In the genomic region with DNA sequence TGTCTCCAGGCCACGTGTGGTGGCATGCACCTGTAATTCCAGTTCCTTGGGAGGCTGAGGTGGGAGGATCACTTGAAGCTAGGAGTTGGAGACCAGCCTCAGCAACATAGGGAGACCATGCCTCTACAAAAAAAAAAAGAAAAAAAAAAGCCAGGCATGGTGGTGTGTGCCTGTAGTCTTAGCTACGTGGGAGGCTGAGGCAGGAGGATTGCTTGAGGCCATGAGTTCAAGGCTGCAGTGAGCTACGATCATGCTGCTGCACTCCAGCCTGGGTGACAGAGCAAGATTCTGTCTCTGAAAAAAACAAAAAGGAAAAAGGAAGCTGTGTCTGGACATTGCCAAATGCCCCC, we compare ENCODE assay signal across 23 cellular contexts.
"Had no signal": no experiment of that assay in that cellular context is flagged by ENCODE, and none has a peak within 500 bp of the region (broad histone marks: within the 10 kb centered on the region; RNA-seq: fewer than 3 reads in every experiment).

No MANE protein-coding gene starts in this region.

- H3K27me3 ChIP-seq: brain microvascular endothelial cell, thyroid gland had no signal

- H3K27ac ChIP-seq: brain microvascular endothelial cell, parathyroid adenoma, thyroid gland had no signal

- FAIRE-seq: frontal cortex, islet of Langerhans, urothelium cell line had no signal

- H3K4me3 Mint-ChIP-seq: activated CD8-positive, alpha-beta T cell treated with anti-CD3 and anti-CD28 coated beads, Interleukin-2, amount 10 ng/mL, durations not matched to agents 7 days and 5 days; activated naive CD4-positive, alpha-beta T cell treated with anti-CD3 and anti-CD28 coated beads, Interleukin-2, amount 50 U/mL, for 24 hours; memory B cell; stimulated activated naive CD8-positive, alpha-beta T cell treated with anti-CD3 and anti-CD28 coated beads, Interleukin-15, Interleukin-2, amounts not matched to agents 100 ng/mL and 50 ng/mL, for 24 hours; T-helper 2 cell treated with Interferon-gamma antibody and Interleukin-4, amounts not matched to agents 5 μg/mL and 100 μg/mL, for 36 hours had no signal

- H3K27me3 Mint-ChIP-seq: activated naive CD4-positive, alpha-beta T cell treated with anti-CD3 and anti-CD28 coated beads, Interleukin-2, amount 50 U/mL, for 24 hours; memory B cell; stimulated activated naive CD8-positive, alpha-beta T cell treated with anti-CD3 and anti-CD28 coated beads, Interleukin-15, Interleukin-2, amounts not matched to agents 100 ng/mL and 50 ng/mL, for 24 hours had no signal

- DNase-seq: activated CD4-positive, alpha-beta T cell treated with anti-CD3 and anti-CD28 coated beads for 1 hour; activated CD4-positive, alpha-beta T cell treated with anti-CD3 and anti-CD28 coated beads, Interleukin-2, amount 50 U/mL, for 1 hour; activated CD8-positive, alpha-beta T cell treated with anti-CD3 and anti-CD28 coated beads, Interleukin-2, amount 10 ng/mL, durations not matched to agents 7 days and 5 days; activated gamma-delta T cell treated with Interleukin-2 at 50 U/mL for 16 hours; brain microvascular endothelial cell; caudate nucleus; dermis blood vessel endothelial cell; effector memory CD4-positive, alpha-beta T cell; nucleus accumbens; right cardiac atrium; stimulated activated CD4-positive, alpha-beta T cell treated with anti-CD3 and anti-CD28 coated beads, Interleukin-1b, Interleukin-23, amount 100 ng/mL, for 48 hours; substantia nigra; thyroid gland had no signal

- H3K9me3 ChIP-seq: thyroid gland had no signal

- ATAC-seq: activated CD8-positive, alpha-beta T cell treated with anti-CD3 and anti-CD28 coated beads, Interleukin-2, amount 10 ng/mL, durations not matched to agents 7 days and 5 days; esophagus mucosa; right cardiac atrium had no signal

- H3K9me3 Mint-ChIP-seq: activated naive CD4-positive, alpha-beta T cell treated with anti-CD3 and anti-CD28 coated beads, Interleukin-2, amount 50 U/mL, for 24 hours; memory B cell; nephron; stimulated activated naive CD8-positive, alpha-beta T cell treated with anti-CD3 and anti-CD28 coated beads, Interleukin-15, Interleukin-2, amounts not matched to agents 100 ng/mL and 50 ng/mL, for 24 hours; T-helper 2 cell treated with Interferon-gamma antibody and Interleukin-4, amounts not matched to agents 5 μg/mL and 100 μg/mL, for 36 hours had no signal

- H3K27ac Mint-ChIP-seq: activated CD8-positive, alpha-beta T cell treated with anti-CD3 and anti-CD28 coated beads, Interleukin-2, amount 10 ng/mL, durations not matched to agents 7 days and 5 days; activated naive CD4-positive, alpha-beta T cell treated with anti-CD3 and anti-CD28 coated beads, Interleukin-2, amount 50 U/mL, for 24 hours; memory B cell; stimulated activated naive CD8-positive, alpha-beta T cell treated with anti-CD3 and anti-CD28 coated beads, Interleukin-15, Interleukin-2, amounts not matched to agents 100 ng/mL and 50 ng/mL, for 24 hours; T-helper 2 cell treated with Interferon-gamma antibody and Interleukin-4, amounts not matched to agents 5 μg/mL and 100 μg/mL, for 36 hours had no signal

- H3K36me3 ChIP-seq: brain microvascular endothelial cell, thyroid gland had no signal

- H3K4me3 ChIP-seq: thyroid gland had no signal

- H3K4me1 ChIP-seq: parathyroid adenoma had no signal

- H3K9ac ChIP-seq: parathyroid adenoma had no signal
